Comparison of ENCODE assay signal across 15 cellular contexts in the genomic region with DNA sequence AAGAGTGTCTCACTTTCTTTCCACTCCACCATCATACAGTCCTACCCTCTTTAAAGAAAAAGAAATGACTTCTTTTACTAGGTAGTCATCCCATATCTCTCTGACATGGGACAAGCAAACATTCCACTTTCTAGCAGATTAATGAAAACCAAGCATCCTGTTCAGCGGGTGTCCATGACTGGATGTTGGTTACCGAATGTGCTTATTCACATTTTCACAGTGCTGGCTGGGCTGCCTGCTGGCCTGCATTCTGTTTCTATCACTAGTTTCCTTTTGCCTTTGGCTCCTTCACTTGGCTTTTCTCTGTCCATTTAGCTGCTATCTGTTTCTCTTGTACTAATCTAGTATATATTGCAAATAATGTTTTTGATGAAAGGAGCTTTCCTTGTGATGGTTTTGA.
A peak's percentile ranks its signal among the peaks of the same experiment; 100 is the strongest.
DNase-seq lines count a peak whose midpoint lies in the region; TF ChIP-seq lines count a peak whose summit lies in the region.
"Had no signal": no experiment of that assay in that cellular context is flagged by ENCODE, and none has a peak within 500 bp of the region (broad histone marks: within the 10 kb centered on the region; RNA-seq: fewer than 3 reads in every experiment).

No MANE protein-coding gene starts in this region.

- in situ Hi-C loops in astrocyte of the spinal cord (cut with HindIII; ENCODE audit: low sequenced_read_pairs), result no loop called here

- H3K4me3 ChIP-seq in astrocyte of the spinal cord (ENCODE audit: low read depth, low read length), result no peak overlapping the region
- H3K4me3 ChIP-seq: GM12878, GM23338 had no signal

- DNase-seq in NCI-H446 treated with DMSO at 0.1 percent for 48 hours (lab: John Stamatoyannopoulos, UW) (peak; percentile 11), astrocyte of the spinal cord (ENCODE audit: low read depth, low spot score) (peak; percentile 21), cerebellum (ENCODE audit: low spot score) (peak; percentile 71), NCI-H226 (no peak)
- DNase-seq in activated naive CD4-positive, alpha-beta T cell treated with Interleukin-2 at 50 U/mL for 16 hours, result no peak
- no peak for DNase-seq in stimulated activated naive CD4-positive, alpha-beta T cell (lab: John Stamatoyannopoulos, UW)
- DNase-seq: Caco-2; CD4-positive, CD25-positive, alpha-beta regulatory T cell; CD8-positive, alpha-beta T cell; DMS153; DND-41; GDM1; H9 had no signal

- no peak for TF ChIP-seq CTCF in astrocyte of the spinal cord (IDR thresholded peaks at IDR 0.05; ENCODE audit: low read depth, low read length)

Comparison
In these comparisons a context has a peak if more than half of its experiments do, and no peak if none do; other contexts are left out.
1. DNase-seq: peak in NCI-H446 treated with DMSO at 0.1 percent for 48 hours (single experiment), astrocyte of the spinal cord (single experiment) and cerebellum (single experiment); none in activated naive CD4-positive, alpha-beta T cell treated with Interleukin-2 at 50 U/mL for 16 hours (single experiment), stimulated activated naive CD4-positive, alpha-beta T cell (0 of 6) and NCI-H226 (single experiment).